In genomic region chr14:64730681-64731080, GRCh38 we compare ENCODE assay signal across 29 cellular contexts. TPM values are rescaled to one million over a fixed set of nuclear protein-coding genes. Genes with fewer than 3 reads are reported as not detected.
DNase-seq lines count a peak whose midpoint lies in the region; ATAC-seq lines count a peak whose summit lies in the region.
"Had no signal": no experiment of that assay in that cellular context is flagged by ENCODE, and none has a peak within 500 bp of the region (broad histone marks: within the 10 kb centered on the region; RNA-seq: fewer than 3 reads in every experiment).

No MANE protein-coding gene starts in this region.

- H3K9me3 Mint-ChIP-seq in activated CD4-positive, alpha-beta T cell treated with anti-CD3 and anti-CD28 coated beads, Interleukin-2, amount 10 ng/mL, durations not matched to agents 7 days and 5 days, result no peaks in the 10 kb centered on the region
- no peaks in the 10 kb centered on the region for H3K9me3 Mint-ChIP-seq in immature natural killer cell
- H3K9me3 Mint-ChIP-seq: activated naive CD4-positive, alpha-beta T cell treated with anti-CD3 and anti-CD28 coated beads, Interleukin-2, amount 10 ng/mL, durations not matched to agents 7 days and 5 days; stimulated activated memory B cell treated with anti-CD40 and anti-IgM and Interleukin-4, amounts not matched to agents 10 μg/mL and 1 μg/mL and 100 μg/mL, for 72 hours had no signal

- H3K27ac Mint-ChIP-seq in activated CD4-positive, alpha-beta T cell treated with anti-CD3 and anti-CD28 coated beads, Interleukin-2, amount 10 ng/mL, durations not matched to agents 7 days and 5 days, result peak overlapping the region; percentile 84
- H3K27ac Mint-ChIP-seq in T-helper 17 cell (peak overlapping the region; percentile 96), immature natural killer cell (peak overlapping the region; percentile 96 to 99 (median 97))
- H3K27ac Mint-ChIP-seq: activated naive CD4-positive, alpha-beta T cell treated with anti-CD3 and anti-CD28 coated beads, Interleukin-2, amount 10 ng/mL, durations not matched to agents 7 days and 5 days; stimulated activated memory B cell treated with anti-CD40 and anti-IgM and Interleukin-4, amounts not matched to agents 10 μg/mL and 1 μg/mL and 100 μg/mL, for 72 hours had no signal

- POLR2A ChIA-PET in activated CD4-positive, alpha-beta T cell treated with anti-CD3 and anti-CD28 coated beads, Interleukin-2, amount 10 ng/mL, durations not matched to agents 7 days and 5 days (lab: Charles Lee), result no interaction called here

- ATAC-seq in T-helper 17 cell, result no peak
- no peak for ATAC-seq in GM21390 (IDR thresholded peaks at IDR 0.05; ENCODE audit: unreplicated experiment)
- ATAC-seq: PC-3; stimulated activated memory B cell treated with anti-CD40 and anti-IgM and Interleukin-4, amounts not matched to agents 10 μg/mL and 1 μg/mL and 100 μg/mL, for 72 hours had no signal

- no peaks in the 10 kb centered on the region for H3K9me3 ChIP-seq in T-helper 17 cell (ENCODE audit: control insufficient read depth, low read length, poor library complexity, severe bottlenecking)
- H3K9me3 ChIP-seq: HAP-1, prostate gland, sigmoid colon, upper lobe of left lung had no signal

- intact Hi-C loops in posterior vena cava (cut with DNase I), result no loop called here

- no peak overlapping the region for H3K4me3 Mint-ChIP-seq in activated CD4-positive, alpha-beta T cell treated with anti-CD3 and anti-CD28 coated beads, Interleukin-2, amount 10 ng/mL, durations not matched to agents 7 days and 5 days
- H3K4me3 Mint-ChIP-seq in T-helper 17 cell (no peak overlapping the region), immature natural killer cell (peak overlapping the region; percentile 30 to 60 (median 41))
- H3K4me3 Mint-ChIP-seq: activated naive CD4-positive, alpha-beta T cell treated with anti-CD3 and anti-CD28 coated beads, Interleukin-2, amount 10 ng/mL, durations not matched to agents 7 days and 5 days; stimulated activated memory B cell treated with anti-CD40 and anti-IgM and Interleukin-4, amounts not matched to agents 10 μg/mL and 1 μg/mL and 100 μg/mL, for 72 hours had no signal

- no peaks in the 10 kb centered on the region for H3K27me3 Mint-ChIP-seq in activated CD4-positive, alpha-beta T cell treated with anti-CD3 and anti-CD28 coated beads, Interleukin-2, amount 10 ng/mL, durations not matched to agents 7 days and 5 days
- H3K27me3 Mint-ChIP-seq in T-helper 17 cell (no peaks in the 10 kb centered on the region), immature natural killer cell (ENCODE audit: low read depth in 3 of 3) (peaks cover 2 to 5% (median 3%) of the 10 kb centered on the region in 3 donors)

- H3K36me3 Mint-ChIP-seq in activated CD4-positive, alpha-beta T cell treated with anti-CD3 and anti-CD28 coated beads, Interleukin-2, amount 10 ng/mL, durations not matched to agents 7 days and 5 days (ENCODE audit: low read depth), result peaks cover 27% of the 10 kb centered on the region
- peaks cover 7% of the 10 kb centered on the region for H3K36me3 Mint-ChIP-seq in T-helper 17 cell (ENCODE audit: low read depth)
- peaks cover 23 to 68% (median 37%) of the 10 kb centered on the region in 3 donors for H3K36me3 Mint-ChIP-seq in immature natural killer cell
- H3K36me3 Mint-ChIP-seq: stimulated activated memory B cell treated with anti-CD40 and anti-IgM and Interleukin-4, amounts not matched to agents 10 μg/mL and 1 μg/mL and 100 μg/mL, for 72 hours had no signal

- DNase-seq in activated CD4-positive, alpha-beta T cell treated with anti-CD3 and anti-CD28 coated beads, Interleukin-2, amount 10 ng/mL, durations not matched to agents 7 days and 5 days, result no peak
- DNase-seq in activated CD4-positive, alpha-beta T cell treated with anti-CD3 and anti-CD28 coated beads for 48 hours, result no peak
- DNase-seq in T-helper 17 cell (no peak), immature natural killer cell (no peak), posterior vena cava (ENCODE audit: low spot score) (peak; percentile 52), NCI-H2081 (lab: John Stamatoyannopoulos, UW) (no peak), T1000 (lab: John Stamatoyannopoulos, UW) (no peak)
- DNase-seq: 8988T; activated naive CD4-positive, alpha-beta T cell treated with anti-CD3 and anti-CD28 coated beads, Interleukin-2, amount 10 ng/mL, durations not matched to agents 7 days and 5 days; brain microvascular endothelial cell; C1 segment of cervical spinal cord; Calu3; DMS79; hypothalamus; NCI-H1436 treated with DMSO at 0.1 percent for 48 hours; NCI-H226; NCI-H526 treated with DMSO at 0.1 percent for 48 hours; NK-92 treated with Interleukin-12 subunit alpha and Interleukin-12 subunit beta, amount 100 ng/mL, for 24 hours; PC-3; SHP77; sigmoid colon; stimulated activated CD4-positive, alpha-beta T cell treated with anti-CD3 and anti-CD28 coated beads, Interleukin-15, amount 100 ng/mL, for 24 hours; T-helper 9 cell; WERI-Rb-1 had no signal

- H3K4me1 Mint-ChIP-seq in activated CD4-positive, alpha-beta T cell treated with anti-CD3 and anti-CD28 coated beads, Interleukin-2, amount 10 ng/mL, durations not matched to agents 7 days and 5 days, result peaks cover 60% of the 10 kb centered on the region
- H3K4me1 Mint-ChIP-seq in T-helper 17 cell, result peaks cover 65% of the 10 kb centered on the region
- H3K4me1 Mint-ChIP-seq in immature natural killer cell, result peaks cover 86 to 87% of the 10 kb centered on the region in 2 donors

- CTCF ChIA-PET in activated CD4-positive, alpha-beta T cell treated with anti-CD3 and anti-CD28 coated beads, Interleukin-2, amount 10 ng/mL, durations not matched to agents 7 days and 5 days (lab: Charles Lee), result no interaction called here

RNA-seq across cellular contexts. Expression of gene PLEKHG3, which starts 26.5 kb away (rescaled TPM):
- total RNA-seq in activated CD4-positive, alpha-beta T cell treated with anti-CD3 and anti-CD28 coated beads, Interleukin-2, amount 10 ng/mL, durations not matched to agents 7 days and 5 days, result 10 to 100 TPM; 36.0 to 39.5 TPM
- total RNA-seq in T-helper 17 cell (10 to 100 TPM; 61.4 to 65.5 TPM), posterior vena cava (10 to 100 TPM; 54.6 to 58.1 TPM)
- 100 to 1,000 TPM in 1 of 3 donors, 10 to 100 TPM in 2; 36.8 to 216 (median 71.4) TPM for polyA plus RNA-seq in immature natural killer cell

Comparison
In these comparisons a context has a peak if more than half of its experiments do, and no peak if none do; other contexts are left out.
1. H3K4me3 Mint-ChIP-seq: peak in immature natural killer cell (5 of 5); none in activated CD4-positive, alpha-beta T cell treated with anti-CD3 and anti-CD28 coated beads, Interleukin-2, amount 10 ng/mL, durations not matched to agents 7 days and 5 days (single experiment) and T-helper 17 cell (single experiment).
2. Peak in every context shown above with its lines, with median percentiles within 50 percentile points of each other: H3K27ac Mint-ChIP-seq.